ENCODE assay signal across 8 cellular contexts in genomic region chr1:28329395-28330153, GRCh38. TPM values are rescaled to one million over a fixed set of nuclear protein-coding genes. Genes with fewer than 3 reads are reported as not detected.
DNase-seq lines count a peak whose midpoint lies in the region; ATAC-seq and TF ChIP-seq lines count a peak whose summit lies in the region.

No MANE protein-coding gene starts in this region.

- H3K4me1 ChIP-seq in CD8-positive, alpha-beta memory T cell (ENCODE audit: insufficient read depth, low read length) = peaks cover 17% of the 10 kb centered on the region
- H3K4me1 ChIP-seq in neuron (ENCODE audit: insufficient read depth, low read length) (peaks cover 5% of the 10 kb centered on the region), tibial nerve (peaks cover 0 to 23% (median 14%) of the 10 kb centered on the region in 4 donors)

- H3K27ac Mint-ChIP-seq in CD8-positive, alpha-beta memory T cell = peak overlapping the region; percentile 95 to 99 (median 98)

- H3K4me3 ChIP-seq in CD8-positive, alpha-beta memory T cell (ENCODE audit: low read length) = peak overlapping the region; percentile 85
- H3K4me3 ChIP-seq in neuron (ENCODE audit: low read length) = peak overlapping the region; percentile 84
- H3K4me3 ChIP-seq in tibial nerve = peak overlapping the region; percentile 46 to 63 (median 57)

- TF ChIP-seq EP300 in tibial nerve (IDR thresholded peaks at IDR 0.05) = no peak

- H3K27ac ChIP-seq in CD8-positive, alpha-beta memory T cell (ENCODE audit: low read depth, low read length) = peak overlapping the region; percentile 93
- H3K27ac ChIP-seq in tibial nerve = peak overlapping the region; percentile 40 to 86 (median 85)

- H3K27me3 ChIP-seq in CD8-positive, alpha-beta memory T cell (ENCODE audit: insufficient read depth, low read length, poor library complexity, severe bottlenecking) = no peaks in the 10 kb centered on the region
- no peaks in the 10 kb centered on the region for H3K27me3 ChIP-seq in neuron (ENCODE audit: insufficient read depth, low read length)
- H3K27me3 ChIP-seq in tibial nerve = no peaks in the 10 kb centered on the region

- no peak for TF ChIP-seq CTCF in tibial nerve (IDR thresholded peaks at IDR 0.05)

- ATAC-seq in GM18520 (IDR thresholded peaks at IDR 0.05; ENCODE audit: unreplicated experiment) (no peak), GM21723 (IDR thresholded peaks at IDR 0.05; ENCODE audit: unreplicated experiment) (no peak)

- H3K27me3 Mint-ChIP-seq in CD8-positive, alpha-beta memory T cell = peaks cover 0 to 5% of the 10 kb centered on the region in 2 donors

- H3K4me3 Mint-ChIP-seq in CD8-positive, alpha-beta memory T cell = peak overlapping the region; percentile 89 to 97 (median 91)

- TF ChIP-seq POLR2A in erythroblast (IDR thresholded peaks at IDR 0.05; ENCODE audit: low read length) = no peak
- no peak for TF ChIP-seq POLR2A in tibial nerve (IDR thresholded peaks at IDR 0.05)

- peaks cover 4 to 46% (median 10%) of the 10 kb centered on the region in 3 donors for H3K36me3 Mint-ChIP-seq in CD8-positive, alpha-beta memory T cell

- no peak for DNase-seq in CD8-positive, alpha-beta memory T cell
- DNase-seq in HuH-7.5 (ENCODE audit: low spot score) (peak; percentile 8), erythroblast (lab: John Stamatoyannopoulos, UW) (peak; percentile 66 to 71), tibial nerve (ENCODE audit: low spot score in 2 of 2) (peak in 1 of 2 donors; percentile 8)
- DNase-seq in activated CD4-positive, alpha-beta T cell treated with anti-CD3 and anti-CD28 coated beads, Interleukin-2, amount 50 U/mL, for 48 hours = peak; percentile 53 to 59

- H3K4me1 Mint-ChIP-seq in CD8-positive, alpha-beta memory T cell = peaks cover 26 to 42% (median 42%) of the 10 kb centered on the region in 3 donors

- CTCF ChIA-PET in CD8-positive, alpha-beta memory T cell (lab: Charles Lee) = interaction anchor here (1.1 to 3.6 kb wide), 7 partner anchors 27 to 94 kb away, joined by 3 to 30 read pairs (median 5); partner anchors contain the start of gene ATP5IF1

- H3K9me3 Mint-ChIP-seq in CD8-positive, alpha-beta memory T cell = no peaks in the 10 kb centered on the region

- H2AFZ ChIP-seq in neuron (ENCODE audit: low read depth, low read length) = peak overlapping the region; percentile 88

- WGBS in tibial nerve, 2 donors = 41 to 46% methylated on average over 27 to 29 of the region's 29 CpGs

- peaks cover 21% of the 10 kb centered on the region for H3K36me3 ChIP-seq in CD8-positive, alpha-beta memory T cell (ENCODE audit: insufficient read depth, low read length)
- H3K36me3 ChIP-seq in neuron (ENCODE audit: insufficient read depth, low read length) = peaks cover 34% of the 10 kb centered on the region
- H3K36me3 ChIP-seq in tibial nerve = peaks cover 0 to 42% (median 10%) of the 10 kb centered on the region in 3 donors

- no peaks in the 10 kb centered on the region for H3K9me3 ChIP-seq in CD8-positive, alpha-beta memory T cell (ENCODE audit: low read length)
- H3K9me3 ChIP-seq in neuron (ENCODE audit: low read length) (no peaks in the 10 kb centered on the region), tibial nerve (no peaks in the 10 kb centered on the region)

- POLR2A ChIA-PET in CD8-positive, alpha-beta memory T cell (lab: Charles Lee) = interaction anchor here (0.7 to 2.5 kb wide), 13 partner anchors 10 to 882 kb away, joined by 3 to 21 read pairs (median 8); partner anchors contain the start of genes FAM76A, GMEB1, SESN2 and TAF12

RNA-seq across cellular contexts. Expression of gene MED18, which starts 0.7 kb away (rescaled TPM):
- total RNA-seq in CD8-positive, alpha-beta memory T cell = 10 to 100 TPM; 18.6 to 19.4 TPM
- 11.7 TPM for polyA plus RNA-seq in CD8-positive, alpha-beta memory T cell
- total RNA-seq in tibial nerve = 10 to 100 TPM in 2 of 4 donors, 1 to 10 TPM in 2; 9.4 to 21.2 (median 12.0) TPM

RNA-seq across cellular contexts. Expression of gene PHACTR4, which starts 40.0 kb away (rescaled TPM):
- total RNA-seq in CD8-positive, alpha-beta memory T cell = 10 to 100 TPM; 23.2 to 24.1 TPM
- polyA plus RNA-seq in CD8-positive, alpha-beta memory T cell = 24.4 TPM
- total RNA-seq in tibial nerve = 10 to 100 TPM; 25.1 to 38.7 (median 33.6) TPM

Comparison
In these comparisons a context has a peak if more than half of its experiments do, and no peak if none do; other contexts are left out.
1. DNase-seq: peak in HuH-7.5 (single experiment), activated CD4-positive, alpha-beta T cell treated with anti-CD3 and anti-CD28 coated beads, Interleukin-2, amount 50 U/mL, for 48 hours (2 of 2) and erythroblast (2 of 2); none in CD8-positive, alpha-beta memory T cell (0 of 5).
2. Peak in every context shown above with its lines, with median percentiles within 50 percentile points of each other: H3K4me3 ChIP-seq.